8 cellular contexts compared by ENCODE assay signal in the genomic region with DNA sequence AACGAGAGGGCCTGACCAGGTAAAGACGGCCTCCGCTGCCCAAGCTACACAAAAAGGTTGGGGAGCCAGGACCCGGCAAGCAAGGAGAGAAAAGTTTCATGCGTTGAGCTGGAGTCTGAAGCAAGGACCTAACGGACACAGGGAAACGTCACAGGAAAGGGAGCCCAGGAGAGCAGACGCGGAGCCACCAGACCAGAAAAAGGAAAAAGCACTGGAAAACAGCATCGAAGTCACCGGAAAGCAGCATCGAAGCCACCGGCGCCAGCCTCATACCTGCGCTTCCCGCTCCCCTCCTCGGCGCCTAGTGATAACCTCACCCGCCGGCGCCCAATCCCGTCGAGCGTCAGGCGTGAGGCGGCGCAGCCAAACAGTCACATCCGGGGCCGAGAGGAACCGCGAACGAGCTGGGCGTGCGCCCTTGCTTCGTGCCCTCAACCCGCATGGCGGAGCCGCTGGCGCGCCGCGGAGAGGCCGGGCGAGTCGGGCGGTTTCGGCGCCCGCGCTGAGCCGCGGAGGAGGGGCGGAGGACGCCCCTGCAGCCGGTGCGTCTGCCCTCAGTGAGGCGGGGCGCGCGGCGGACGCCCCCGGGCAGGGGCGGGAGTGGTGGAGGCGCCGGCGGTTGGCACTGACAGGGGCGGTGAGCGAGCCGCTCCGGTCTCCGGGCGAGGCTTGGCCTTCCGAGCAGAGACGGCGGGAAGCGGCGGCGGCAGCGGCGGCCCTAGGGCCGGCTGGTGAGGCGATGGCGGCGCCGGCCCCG. TPM values are rescaled to one million over a fixed set of nuclear protein-coding genes. Genes with fewer than 3 reads are reported as not detected.
DNase-seq lines count a peak whose midpoint lies in the region; ATAC-seq and TF ChIP-seq lines count a peak whose summit lies in the region.

A gene with protein sequence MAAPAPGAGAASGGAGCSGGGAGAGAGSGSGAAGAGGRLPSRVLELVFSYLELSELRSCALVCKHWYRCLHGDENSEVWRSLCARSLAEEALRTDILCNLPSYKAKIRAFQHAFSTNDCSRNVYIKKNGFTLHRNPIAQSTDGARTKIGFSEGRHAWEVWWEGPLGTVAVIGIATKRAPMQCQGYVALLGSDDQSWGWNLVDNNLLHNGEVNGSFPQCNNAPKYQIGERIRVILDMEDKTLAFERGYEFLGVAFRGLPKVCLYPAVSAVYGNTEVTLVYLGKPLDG (plus strand): TSS at position 415 of the 757 bp plus-strand sequence. CDS start 325 bp downstream, at position 740.
A gene (minus strand): TSS at position 309 of the 757 bp plus-strand sequence. CDS start 7,079 bp downstream, outside the sequence.

- TF ChIP-seq CTCF in adrenal gland (IDR thresholded peaks at IDR 0.05) (no peak), heart left ventricle (IDR thresholded peaks at IDR 0.05) (peak in 2 of 12 donors; percentile 7 to 15), upper lobe of left lung (IDR thresholded peaks at IDR 0.05) (peak in 2 of 6 experiments; percentile 20 to 33)

- intact Hi-C loops in adrenal gland (cut with DNase I), result no loop called here
- intact Hi-C loops in heart left ventricle (cut with DNase I), result loop anchor here in 1 of 10 donors (1.0 to 10.0 kb wide), 3 partner anchors 64 to 296 kb away; a partner anchor contains a TSS

- ATAC-seq in HG02884 (IDR thresholded peaks at IDR 0.05; ENCODE audit: unreplicated experiment) (peak; percentile 91), heart left ventricle (peak; percentile 99 to 100 (median 99)), upper lobe of left lung (ENCODE audit: low FRiP score in 2 of 2) (peak; percentile 99 to 100)

- H3K4me1 ChIP-seq in adrenal gland (replicated peaks in 1 of 2) (peaks cover 5 to 35% of the 10 kb centered on the region in 2 donors), heart left ventricle (peaks cover 0 to 45% (median 22%) of the 10 kb centered on the region in 12 donors), upper lobe of left lung (peaks cover 20 to 34% (median 23%) of the 10 kb centered on the region in 4 donors)

- no peaks in the 10 kb centered on the region for H3K36me3 ChIP-seq in adrenal gland (replicated peaks in 1 of 2)
- H3K36me3 ChIP-seq in heart left ventricle, result peaks cover 0 to 29% (median 5%) of the 10 kb centered on the region in 9 donors
- H3K36me3 ChIP-seq in upper lobe of left lung, result peaks cover 0 to 9% (median 0%) of the 10 kb centered on the region in 4 donors

- WGBS in adrenal gland, 4 donors, result 0 to 3% (median 0%) methylated on average over 18 to 87 of the region's 87 CpGs
- WGBS in heart left ventricle, 4 donors, result 0 to 1% (median 0%) methylated on average over 27 to 87 of the region's 87 CpGs
- WGBS in upper lobe of left lung, 2 donors, result 0 to 1% methylated on average over 50 to 61 of the region's 87 CpGs

- H3K27me3 ChIP-seq in adrenal gland, result no peaks in the 10 kb centered on the region
- H3K27me3 ChIP-seq in heart left ventricle, result no peaks in the 10 kb centered on the region
- H3K27me3 ChIP-seq in upper lobe of left lung, result no peaks in the 10 kb centered on the region

- H3K4me3 ChIP-seq in adrenal gland (peak within 1 kb of the TSS; percentile 38 to 94 (median 64)), heart left ventricle (peak within 1 kb of the TSS; percentile 52 to 98 (median 80)), upper lobe of left lung (peak within 1 kb of the TSS; percentile 76 to 97 (median 96))

- H3K27ac ChIP-seq in adrenal gland, result peak within 1 kb of the TSS in 4 of 5 donors; percentile 72 to 96 (median 81)
- H3K27ac ChIP-seq in heart left ventricle, result peak within 1 kb of the TSS in 11 of 12 donors; percentile 68 to 93 (median 83)
- peak within 1 kb of the TSS; percentile 83 to 94 (median 90) for H3K27ac ChIP-seq in upper lobe of left lung

- TF ChIP-seq POLR2A in GM15510 (IDR thresholded peaks at IDR 0.05; ENCODE audit: borderline replicate concordance, extremely low read depth, insufficient read length) (peak; percentile 87), adrenal gland (IDR thresholded peaks at IDR 0.05) (peak; percentile 39 to 74), heart left ventricle (IDR thresholded peaks at IDR 0.05) (peak in 1 of 2 donors; percentile 76), upper lobe of left lung (IDR thresholded peaks at IDR 0.05) (peak in 3 of 4 donors; percentile 38 to 87 (median 79))

- peak in 1 of 4 donors; percentile 9 for TF ChIP-seq EP300 in upper lobe of left lung (IDR thresholded peaks at IDR 0.05)

- H3K9me3 ChIP-seq in adrenal gland (replicated peaks in 1 of 3) (no peaks in the 10 kb centered on the region), heart left ventricle (no peaks in the 10 kb centered on the region), upper lobe of left lung (no peaks in the 10 kb centered on the region)

- peak; percentile 87 for DNase-seq in NCI-H146 treated with DMSO at 0.1 percent for 48 hours (lab: John Stamatoyannopoulos, UW; ENCODE audit: unreplicated experiment)
- DNase-seq in T-helper 1 cell, result peak; percentile 90 to 96 (median 93)
- peak; percentile 95 to 97 (median 96) for DNase-seq in adrenal gland
- DNase-seq in heart left ventricle, result peak; percentile 95 to 97 (median 96)
- peak; percentile 92 for DNase-seq in pons (ENCODE audit: low spot score)
- peak; percentile 96 to 99 for DNase-seq in upper lobe of left lung

RNA-seq across cellular contexts. Expression of the first gene that starts in this region (rescaled TPM):
- total RNA-seq in adrenal gland (1 to 10 TPM; 3.2 to 7.9 (median 5.1) TPM), heart left ventricle (1 to 10 TPM; 5.3 to 7.9 (median 6.6) TPM), upper lobe of left lung (1 to 10 TPM; 2.2 to 9.6 (median 6.4) TPM)
- polyA plus RNA-seq in adrenal gland (1 to 10 TPM; 1.5 to 8.1 (median 1.8) TPM), heart left ventricle (10 to 100 TPM in 1 of 2 donors, 1 to 10 TPM in 1; 2.1 to 10.8 TPM)

RNA-seq across cellular contexts. Expression of the second gene that starts in this region (rescaled TPM):
- 10 to 100 TPM in 3 of 8 donors, 1 to 10 TPM in 5; 1.8 to 14.3 (median 7.3) TPM for total RNA-seq in adrenal gland
- polyA plus RNA-seq in adrenal gland, result 10 to 100 TPM; 14.9 to 27.5 (median 16.5) TPM
- total RNA-seq in heart left ventricle, result 10 to 100 TPM in 2 of 9 donors, 1 to 10 TPM in 7; 4.2 to 15.5 (median 8.4) TPM
- polyA plus RNA-seq in heart left ventricle, result 1 to 10 TPM; 7.3 to 9.7 TPM
- 10 to 100 TPM in 2 of 6 donors, 1 to 10 TPM in 3, under 1 TPM in 1; 1.00 to 31.4 (median 8.7) TPM for total RNA-seq in upper lobe of left lung

Comparison
In these comparisons a context has a peak if more than half of its experiments do, and no peak if none do; other contexts are left out.
1. Peak in every context shown above with its lines: DNase-seq, ATAC-seq, H3K4me3 ChIP-seq and H3K27ac ChIP-seq.